Comparison of ENCODE assay signal across 9 cellular contexts in the genomic region with DNA sequence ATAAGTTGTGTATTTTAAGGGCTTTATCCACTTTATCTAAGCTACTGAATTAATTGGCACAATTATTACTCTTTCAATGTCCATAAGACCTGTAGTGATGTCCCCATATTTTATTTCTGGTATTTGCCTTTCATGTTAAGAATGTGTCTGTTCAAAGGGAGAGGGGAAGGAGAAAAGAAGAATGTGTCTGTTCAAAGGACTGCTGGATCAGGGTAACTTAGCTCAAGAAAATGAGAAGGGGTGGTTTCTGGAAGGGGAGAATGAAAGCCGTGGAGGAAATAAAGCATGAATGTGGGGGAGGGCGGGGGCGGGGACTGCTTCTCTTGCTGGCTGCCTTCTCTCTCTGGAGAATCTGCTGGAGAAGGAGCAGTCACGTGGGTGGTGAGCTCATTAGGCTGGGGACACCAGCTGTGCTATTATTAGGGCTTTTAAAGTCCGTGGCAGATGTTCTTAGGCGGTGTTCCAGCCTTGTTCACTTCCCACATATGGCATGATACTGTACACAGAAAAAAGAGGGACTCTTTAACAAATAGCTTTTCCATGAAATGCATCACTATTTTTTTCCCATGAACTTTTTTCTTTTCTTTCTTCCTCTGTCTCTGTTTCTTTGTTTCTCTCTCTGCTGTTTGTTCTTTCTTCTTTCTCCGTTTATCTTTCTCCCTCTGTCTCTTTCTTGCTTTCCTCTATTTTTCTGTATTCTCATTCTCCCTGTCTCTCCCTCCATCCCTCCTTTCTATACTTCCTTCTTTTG.
DNase-seq lines count a peak whose midpoint lies in the region; ATAC-seq and TF ChIP-seq lines count a peak whose summit lies in the region.
"Had no signal": no experiment of that assay in that cellular context is flagged by ENCODE, and none has a peak within 500 bp of the region (broad histone marks: within the 10 kb centered on the region; RNA-seq: fewer than 3 reads in every experiment).

No MANE protein-coding gene starts in this region.

- H3K27ac ChIP-seq in neural progenitor cell: peak overlapping the region; percentile 93
- H3K27ac ChIP-seq: C4-2B had no signal

- ATAC-seq in HG02798 (IDR thresholded peaks at IDR 0.05; ENCODE audit: poor library complexity, unreplicated experiment) (peak; percentile 79), activated B cell treated with CpG ODN at 0.5 μM for 24 hours (ENCODE audit: low read depth) (peak; percentile 42), HG03159 (IDR thresholded peaks at IDR 0.05; ENCODE audit: unreplicated experiment) (no peak)

- CTCF ChIA-PET in activated B cell treated with CpG ODN at 0.5 μM for 24 hours (lab: Charles Lee): interaction anchor here (0.9 to 2.1 kb wide), 3 partner anchors 26 to 74 kb away, joined by 3 to 8 read pairs (median 3); no protein-coding TSS in a partner anchor

- H3K79me2 ChIP-seq in neural progenitor cell (ENCODE audit: low read depth): peaks cover 83% of the 10 kb centered on the region

- no peaks in the 10 kb centered on the region for H3K27me3 Mint-ChIP-seq in activated CD4-positive, alpha-beta T cell treated with anti-CD3 and anti-CD28 coated beads, Interleukin-2, amount 10 ng/mL, durations not matched to agents 24 days and 14 days
- H3K27me3 Mint-ChIP-seq in activated B cell treated with CpG ODN at 0.5 μM for 24 hours: no peaks in the 10 kb centered on the region
- peaks cover 2% of the 10 kb centered on the region for H3K27me3 Mint-ChIP-seq in neural progenitor cell (ENCODE audit: insufficient read depth, low read depth)

- no peaks in the 10 kb centered on the region for H3K9me3 ChIP-seq in neural progenitor cell (ENCODE audit: low read depth)

- no peaks in the 10 kb centered on the region for H4K20me1 ChIP-seq in neural progenitor cell (ENCODE audit: low read depth)

- H3K36me3 ChIP-seq in neural progenitor cell: no peaks in the 10 kb centered on the region

- peaks cover 5% of the 10 kb centered on the region for H3K9me3 Mint-ChIP-seq in activated CD4-positive, alpha-beta T cell treated with anti-CD3 and anti-CD28 coated beads, Interleukin-2, amount 10 ng/mL, durations not matched to agents 24 days and 14 days
- peaks cover 2% of the 10 kb centered on the region for H3K9me3 Mint-ChIP-seq in activated B cell treated with CpG ODN at 0.5 μM for 24 hours
- peaks cover 8% of the 10 kb centered on the region for H3K9me3 Mint-ChIP-seq in neural progenitor cell

- H3K4me3 Mint-ChIP-seq in activated CD4-positive, alpha-beta T cell treated with anti-CD3 and anti-CD28 coated beads, Interleukin-2, amount 10 ng/mL, durations not matched to agents 24 days and 14 days: peak overlapping the region; percentile 60
- H3K4me3 Mint-ChIP-seq in activated B cell treated with CpG ODN at 0.5 μM for 24 hours (peak overlapping the region; percentile 70), neural progenitor cell (peak overlapping the region; percentile 73)

- H3K4me2 ChIP-seq in neural progenitor cell: peak overlapping the region; percentile 77

- peak overlapping the region; percentile 25 for H3K4me3 ChIP-seq in neural progenitor cell

- no peak for TF ChIP-seq CTCF in activated B cell treated with CpG ODN at 0.5 μM for 24 hours (IDR thresholded peaks at IDR 0.05)
- TF ChIP-seq CTCF in neural progenitor cell (IDR thresholded peaks at IDR 0.05): no peak

- H3K4me1 Mint-ChIP-seq in activated CD4-positive, alpha-beta T cell treated with anti-CD3 and anti-CD28 coated beads, Interleukin-2, amount 10 ng/mL, durations not matched to agents 24 days and 14 days: peaks cover 48% of the 10 kb centered on the region
- peaks cover 80% of the 10 kb centered on the region for H3K4me1 Mint-ChIP-seq in activated B cell treated with CpG ODN at 0.5 μM for 24 hours
- H3K4me1 Mint-ChIP-seq in neural progenitor cell: peaks cover 60% of the 10 kb centered on the region

- peak overlapping the region; percentile 38 for H3K27ac Mint-ChIP-seq in activated CD4-positive, alpha-beta T cell treated with anti-CD3 and anti-CD28 coated beads, Interleukin-2, amount 10 ng/mL, durations not matched to agents 24 days and 14 days
- H3K27ac Mint-ChIP-seq in activated B cell treated with CpG ODN at 0.5 μM for 24 hours: peak overlapping the region; percentile 82
- H3K27ac Mint-ChIP-seq in neural progenitor cell: peak overlapping the region; percentile 97

- H3K4me1 ChIP-seq in neural progenitor cell: peaks cover 58% of the 10 kb centered on the region

- intact Hi-C loops in activated CD4-positive, alpha-beta T cell treated with anti-CD3 and anti-CD28 coated beads, Interleukin-2, amount 10 ng/mL, durations not matched to agents 24 days and 14 days (cut with micrococcal nuclease): no loop called here
- intact Hi-C loops in activated B cell treated with CpG ODN at 0.5 μM for 24 hours (cut with micrococcal nuclease): loop anchor here (1.0 to 2.0 kb wide), 2 partner anchors 11 to 23 kb away; no protein-coding TSS in a partner anchor

- H3K9ac ChIP-seq in neural progenitor cell: no peak overlapping the region

- H3F3A ChIP-seq in neural progenitor cell (ENCODE audit: low read depth): peaks cover 36% of the 10 kb centered on the region

- POLR2A ChIA-PET in activated B cell treated with CpG ODN at 0.5 μM for 24 hours (lab: Charles Lee): interaction anchor here (0.6 to 3.8 kb wide), 12 partner anchors 11 to 788 kb away, joined by 3 to 26 read pairs (median 5); partner anchors contain the start of gene ULK4

- DNase-seq in activated CD4-positive, alpha-beta T cell treated with anti-CD3 and anti-CD28 coated beads, Interleukin-2, amount 10 ng/mL, durations not matched to agents 24 days and 14 days: no peak
- no peak for DNase-seq in activated CD4-positive, alpha-beta T cell treated with anti-CD3 and anti-CD28 coated beads for 48 hours
- DNase-seq in NCI-H2196 treated with DMSO at 0.1 percent for 48 hours (lab: John Stamatoyannopoulos, UW; ENCODE audit: unreplicated experiment) (peak; percentile 8), activated B cell treated with CpG ODN at 0.5 μM for 24 hours (no peak), globus pallidus (ENCODE audit: low spot score) (peak; percentile 92), neural progenitor cell (ENCODE audit: low spot score) (peak; percentile 95)

- peaks cover 5% of the 10 kb centered on the region for H3K36me3 Mint-ChIP-seq in activated CD4-positive, alpha-beta T cell treated with anti-CD3 and anti-CD28 coated beads, Interleukin-2, amount 10 ng/mL, durations not matched to agents 24 days and 14 days (ENCODE audit: low read depth)
- H3K36me3 Mint-ChIP-seq in activated B cell treated with CpG ODN at 0.5 μM for 24 hours (ENCODE audit: low read depth): peaks cover 10% of the 10 kb centered on the region
- peaks cover 18% of the 10 kb centered on the region for H3K36me3 Mint-ChIP-seq in neural progenitor cell

- H3K27me3 ChIP-seq in neural progenitor cell: no peaks in the 10 kb centered on the region

- H2AFZ ChIP-seq in neural progenitor cell (replicated peaks): no peak overlapping the region

Comparison
In these comparisons a context has a peak if more than half of its experiments do, and no peak if none do; other contexts are left out.
1. DNase-seq: peak in NCI-H2196 treated with DMSO at 0.1 percent for 48 hours (single experiment), globus pallidus (single experiment) and neural progenitor cell (single experiment); none in activated CD4-positive, alpha-beta T cell treated with anti-CD3 and anti-CD28 coated beads, Interleukin-2, amount 10 ng/mL, durations not matched to agents 24 days and 14 days (single experiment), activated CD4-positive, alpha-beta T cell treated with anti-CD3 and anti-CD28 coated beads for 48 hours (single experiment) and activated B cell treated with CpG ODN at 0.5 μM for 24 hours (single experiment).
2. H3K27ac Mint-ChIP-seq: peak in every context shown above with its lines; median percentile 97 in neural progenitor cell; 82 in activated B cell treated with CpG ODN at 0.5 μM for 24 hours; 38 in activated CD4-positive, alpha-beta T cell treated with anti-CD3 and anti-CD28 coated beads, Interleukin-2, amount 10 ng/mL, durations not matched to agents 24 days and 14 days.
3. Peak in every context shown above with its lines, with median percentiles within 50 percentile points of each other: H3K4me3 Mint-ChIP-seq.